ENCODE assay signal across 15 cellular contexts in genomic region chr4:113975578-113975977, GRCh38. TPM values are rescaled to one million over a fixed set of nuclear protein-coding genes. Genes with fewer than 3 reads are reported as not detected.
DNase-seq lines count a peak whose midpoint lies in the region; ATAC-seq, FAIRE-seq and TF ChIP-seq lines count a peak whose summit lies in the region.
"Had no signal": no experiment of that assay in that cellular context is flagged by ENCODE, and none has a peak within 500 bp of the region (broad histone marks: within the 10 kb centered on the region; RNA-seq: fewer than 3 reads in every experiment).

No MANE protein-coding gene starts in this region.

- DNase-seq in SK-N-SH (no peak), cerebellar cortex (ENCODE audit: low spot score) (peak; percentile 42), kidney epithelial cell (ENCODE audit: low read depth) (no peak), aorta (no peak), GM19239 (ENCODE audit: insufficient read length, low spot score) (no peak)
- DNase-seq in activated T-cell treated with anti-CD3 and anti-CD28 coated beads, Interleukin-2, amount 50 U/mL, for 48 hours, result no peak
- no peak for DNase-seq in activated CD4-positive, alpha-beta T cell treated with anti-CD3 and anti-CD28 coated beads, Interleukin-2, amount 10 ng/mL, durations not matched to agents 24 days and 14 days
- DNase-seq: activated CD4-positive, alpha-beta T cell treated with anti-CD3 and anti-CD28 coated beads, Interleukin-2, amount 50 U/mL, for 4 hours; dermis blood vessel endothelial cell; gastrocnemius medialis; GDM1; NK-92 treated with Interleukin-12 subunit alpha and Interleukin-12 subunit beta, amount 100 ng/mL, for 24 hours; SHP77 treated with DMSO at 0.1 percent for 48 hours; thyroid gland had no signal

- H3K36me3 ChIP-seq in SK-N-SH (replicated peaks in 1 of 2; ENCODE audit: control insufficient read depth in 1 of 2, insufficient read depth in 2 of 2, low read length in 1 of 2) (peaks cover 18 to 72% of the 10 kb centered on the region in 2 experiments), kidney epithelial cell (ENCODE audit: control insufficient read depth, insufficient read depth, low read length) (no peaks in the 10 kb centered on the region), aorta (ENCODE audit: control insufficient read depth in 1 of 2, insufficient read depth in 2 of 2, low read length in 1 of 2) (no peaks in the 10 kb centered on the region)
- H3K36me3 ChIP-seq: gastrocnemius medialis, thyroid gland had no signal

- peak overlapping the region; percentile 66 for H3K4me2 ChIP-seq in SK-N-SH

- 54% methylated on average over 2 of the region's 2 CpGs for WGBS in SK-N-SH (ENCODE audit: low lambda C conversion rate)
- WGBS in aorta, 2 donors, result 32 to 38% methylated on average over 2 of the region's 2 CpGs

- no peak for FAIRE-seq in GM19239 (lab: Jason Lieb, UNC)

- POLR2A ChIA-PET in SK-N-SH (lab: Yijun Ruan, JAX), result no interaction called here

- no peak for ATAC-seq in SK-N-SH treated with all-trans-retinoic acid at 6 μM for 48 hours
- no peak for ATAC-seq in aorta (ENCODE audit: low FRiP score)
- ATAC-seq: gastrocnemius medialis had no signal

- H3F3A ChIP-seq in SK-N-SH (replicated peaks; ENCODE audit: insufficient read depth), result peaks cover 45% of the 10 kb centered on the region

- peaks cover 100% of the 10 kb centered on the region for H3K79me2 ChIP-seq in SK-N-SH (ENCODE audit: insufficient read depth)

- H3K9me3 ChIP-seq in SK-N-SH (peaks cover 9% of the 10 kb centered on the region; the same call in 1 of the 2 replicates), aorta (ENCODE audit: control insufficient read depth, low read length) (no peaks in the 10 kb centered on the region)
- H3K9me3 ChIP-seq: thyroid gland had no signal

- no peak overlapping the region for H3K4me3 Mint-ChIP-seq in activated CD4-positive, alpha-beta T cell treated with anti-CD3 and anti-CD28 coated beads, Interleukin-2, amount 10 ng/mL, durations not matched to agents 24 days and 14 days

- H4K20me1 ChIP-seq in SK-N-SH (ENCODE audit: insufficient read depth), result peaks cover 36% of the 10 kb centered on the region

- H3K27me3 Mint-ChIP-seq in activated CD4-positive, alpha-beta T cell treated with anti-CD3 and anti-CD28 coated beads, Interleukin-2, amount 10 ng/mL, durations not matched to agents 24 days and 14 days, result peaks cover 52% of the 10 kb centered on the region

- H3K9me3 Mint-ChIP-seq in activated CD4-positive, alpha-beta T cell treated with anti-CD3 and anti-CD28 coated beads, Interleukin-2, amount 10 ng/mL, durations not matched to agents 24 days and 14 days, result peaks cover 10% of the 10 kb centered on the region

- H3K9ac ChIP-seq in SK-N-SH, result peak overlapping the region; percentile 94

- peaks cover 7% of the 10 kb centered on the region for H3K4me1 Mint-ChIP-seq in activated CD4-positive, alpha-beta T cell treated with anti-CD3 and anti-CD28 coated beads, Interleukin-2, amount 10 ng/mL, durations not matched to agents 24 days and 14 days

- no peak for TF ChIP-seq RAD21 in SK-N-SH (IDR thresholded peaks at IDR 0.05; ENCODE audit: low read length)

- peak overlapping the region; percentile 73 to 86 for H3K4me3 ChIP-seq in SK-N-SH (ENCODE audit: low read depth in 2 of 2, low read length in 1 of 2)
- peak overlapping the region; percentile 75 for H3K4me3 ChIP-seq in kidney epithelial cell (ENCODE audit: low read depth, low read length)
- H3K4me3 ChIP-seq in aorta (ENCODE audit: low read length in 2 of 2), result peak overlapping the region; percentile 67 to 77
- H3K4me3 ChIP-seq: gastrocnemius medialis, thyroid gland had no signal

- H3K27ac Mint-ChIP-seq in activated CD4-positive, alpha-beta T cell treated with anti-CD3 and anti-CD28 coated beads, Interleukin-2, amount 10 ng/mL, durations not matched to agents 24 days and 14 days, result no peak overlapping the region

- no peak overlapping the region for H2AFZ ChIP-seq in SK-N-SH (ENCODE audit: low read depth)

- peak overlapping the region; percentile 91 to 95; a peak in 3 of 4 replicates for H3K27ac ChIP-seq in SK-N-SH (ENCODE audit: low read depth in 2 of 2, low read length in 1 of 2)
- no peak overlapping the region for H3K27ac ChIP-seq in aorta (ENCODE audit: low read depth in 1 of 2, low read length in 2 of 2)
- H3K27ac ChIP-seq: gastrocnemius medialis, thyroid gland had no signal

- TF ChIP-seq CTCF in SK-N-SH (IDR thresholded peaks at IDR 0.05) (no peak), kidney epithelial cell (IDR thresholded peaks at IDR 0.05; ENCODE audit: insufficient read depth, low read length, poor library complexity, severe bottlenecking) (no peak)

- no peak for TF ChIP-seq EP300 in SK-N-SH (IDR thresholded peaks at IDR 0.05; ENCODE audit: borderline replicate concordance in 1 of 2, low read depth in 1 of 2, low read length in 1 of 2)

- no peaks in the 10 kb centered on the region for H3K9me2 ChIP-seq in SK-N-SH

- peaks cover under 1 to 8% of the 10 kb centered on the region in 2 experiments; a peak in 3 of 4 replicates for H3K4me1 ChIP-seq in SK-N-SH (ENCODE audit: control insufficient read depth in 1 of 2, insufficient read depth in 2 of 2, low read depth in 1 of 2, low read length in 1 of 2)
- H3K4me1 ChIP-seq in aorta (ENCODE audit: control insufficient read depth in 1 of 2, insufficient read depth in 2 of 2, low read length in 2 of 2), result peaks cover 0 to 3% of the 10 kb centered on the region in 2 donors

- intact Hi-C loops in aorta (cut with DNase I), result loop anchor here (5.0 to 10.0 kb wide), 4 partner anchors 213 to 581 kb away; partner anchors contain the start of gene CAMK2D (in 1 of the 2)
- intact Hi-C loops in activated CD4-positive, alpha-beta T cell treated with anti-CD3 and anti-CD28 coated beads, Interleukin-2, amount 10 ng/mL, durations not matched to agents 24 days and 14 days (cut with micrococcal nuclease), result no loop called here

- CTCF ChIA-PET in SK-N-SH (lab: Yijun Ruan, JAX), result no interaction called here

- H3K27me3 ChIP-seq in SK-N-SH (ENCODE audit: insufficient read depth) (no peaks in the 10 kb centered on the region), kidney epithelial cell (ENCODE audit: control insufficient read depth, insufficient read depth, low read length) (no peaks in the 10 kb centered on the region), aorta (ENCODE audit: control insufficient read depth in 1 of 2, insufficient read depth in 2 of 2, low read length in 1 of 2) (no peaks in the 10 kb centered on the region)
- H3K27me3 ChIP-seq: thyroid gland had no signal

- H3K36me3 Mint-ChIP-seq in activated CD4-positive, alpha-beta T cell treated with anti-CD3 and anti-CD28 coated beads, Interleukin-2, amount 10 ng/mL, durations not matched to agents 24 days and 14 days (ENCODE audit: low read depth), result no peaks in the 10 kb centered on the region

TF ChIP-seq in SK-N-SH, 30 proteins besides CTCF, POLR2A, EP300 and RAD21:
- TF ChIP-seq RXRA (IDR thresholded peaks at IDR 0.05; ENCODE audit: borderline replicate concordance, low read depth) (no peak), POLR2AphosphoS5 (IDR thresholded peaks at IDR 0.05; ENCODE audit: low read depth, low read length) (no peak), NRF1 (IDR thresholded peaks at IDR 0.05; ENCODE audit: low read depth, low read length) (no peak), SMC3 (IDR thresholded peaks at IDR 0.05; ENCODE audit: low read depth, low read length) (no peak), MXI1 (IDR thresholded peaks at IDR 0.05; ENCODE audit: low read depth, low read length) (no peak)

TF ChIP-seq in SK-N-SH treated with all-trans-retinoic acid at 6 μM for 48 hours, 23 proteins besides CTCF, POLR2A, EP300 and RAD21 (continues in another document):
- no peak for TF ChIP-seq SNAI2 (CRISPR knock-in tag; IDR thresholded peaks at IDR 0.05)
- no peak for TF ChIP-seq ZNF565 (CRISPR knock-in tag; conservative IDR thresholded peaks at IDR 0.05; ENCODE audit: low read depth)
- TF ChIP-seq PPARA (CRISPR knock-in tag; IDR thresholded peaks at IDR 0.05; ENCODE audit: borderline replicate concordance), result no peak
- TF ChIP-seq BACH2 (CRISPR knock-in tag; IDR thresholded peaks at IDR 0.05; ENCODE audit: borderline replicate concordance), result no peak
- no peak for TF ChIP-seq PATZ1 (CRISPR knock-in tag; IDR thresholded peaks at IDR 0.05; ENCODE audit: borderline replicate concordance)
- no peak for TF ChIP-seq TOX (CRISPR knock-in tag; IDR thresholded peaks at IDR 0.05; ENCODE audit: borderline replicate concordance)
- no peak for TF ChIP-seq POU6F1 (CRISPR knock-in tag; IDR thresholded peaks at IDR 0.05; ENCODE audit: borderline replicate concordance, low read depth)

RNA-seq across cellular contexts. Expression of gene ARSJ, which starts 3.9 kb away (rescaled TPM):
- polyA plus RNA-seq in SK-N-SH (2012; rRNA removed), result 30.4 and 41.4 TPM in 2 replicates
- 44.8 and 45.9 TPM in 2 replicates for polyA plus RNA-seq in SK-N-SH (2012; cell fraction: cytosol; rRNA removed)
- polyA plus RNA-seq in SK-N-SH (2012; cell fraction: nucleus; rRNA removed), result 27.0 and 42.8 TPM in 2 replicates
- total RNA-seq in kidney epithelial cell, result 13.0 and 13.8 TPM in 2 replicates
- total RNA-seq in aorta, result 10 to 100 TPM; 13.5 to 42.4 TPM
- 1 to 10 TPM; 4.5 to 4.9 TPM for polyA plus RNA-seq in aorta
- total RNA-seq in activated CD4-positive, alpha-beta T cell treated with anti-CD3 and anti-CD28 coated beads, Interleukin-2, amount 10 ng/mL, durations not matched to agents 24 days and 14 days, result not detected in 2 replicates

Comparison
In these comparisons a context has a peak if more than half of its experiments do, and no peak if none do; other contexts are left out.
1. H3K27ac ChIP-seq: peak in SK-N-SH (2 of 2); none in aorta (0 of 2).
2. RNA of gene ARSJ, which starts 3.9 kb away (total RNA-seq): 13.5 to 42.4 TPM in aorta and 13.0 to 13.8 TPM in kidney epithelial cell; not detected in activated CD4-positive, alpha-beta T cell treated with anti-CD3 and anti-CD28 coated beads, Interleukin-2, amount 10 ng/mL, durations not matched to agents 24 days and 14 days; every median in the first group is over 10 times any median in the second.
3. Peak in every context shown above with its lines, with median percentiles within 50 percentile points of each other: H3K4me3 ChIP-seq.